ENCODE assay signal across 29 cellular contexts in the genomic region with DNA sequence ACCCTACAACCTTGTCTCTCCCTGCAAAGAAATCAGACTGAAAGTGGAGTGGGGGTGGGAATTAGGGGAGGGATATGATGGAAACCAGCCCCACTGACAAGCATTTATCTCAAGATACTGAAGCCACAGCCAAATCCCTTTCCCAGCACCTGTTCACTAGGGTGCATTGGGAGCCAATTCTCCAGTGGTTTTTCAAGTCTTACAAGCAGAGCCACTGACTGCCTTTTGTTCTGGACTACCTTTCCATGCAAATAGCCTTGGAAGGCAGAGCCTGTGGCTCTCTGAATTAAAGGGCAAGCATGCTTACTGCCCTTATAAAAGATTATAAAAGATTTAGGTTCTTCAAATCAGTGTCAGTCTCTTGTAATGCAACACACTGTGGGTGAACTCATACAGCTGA. TPM values are rescaled to one million over a fixed set of nuclear protein-coding genes. Genes with fewer than 3 reads are reported as not detected.
DNase-seq lines count a peak whose midpoint lies in the region; ATAC-seq, FAIRE-seq and TF ChIP-seq lines count a peak whose summit lies in the region.
"Had no signal": no experiment of that assay in that cellular context is flagged by ENCODE, and none has a peak within 500 bp of the region (broad histone marks: within the 10 kb centered on the region; RNA-seq: fewer than 3 reads in every experiment).

No MANE protein-coding gene starts in this region.

- peak; percentile 14 for FAIRE-seq in GM12892 (lab: Jason Lieb, UNC)
- FAIRE-seq: K562, TTC549 had no signal

- no peak overlapping the region for H3K27ac ChIP-seq in adrenal gland
- H3K27ac ChIP-seq: esophagus muscularis mucosa, gastrocnemius medialis, hepatocyte, left lung, Peyer's patch, SJSA1 had no signal

- ATAC-seq in GM18498 (IDR thresholded peaks at IDR 0.05; ENCODE audit: unreplicated experiment) = no peak
- ATAC-seq: effector memory CD8-positive, alpha-beta T cell; gastrocnemius medialis; K562; left lung; naive thymus-derived CD8-positive, alpha-beta T cell; stimulated activated effector memory CD8-positive, alpha-beta T cell treated with anti-CD3 and anti-CD28 coated beads, Interleukin-12 subunit alpha, Interleukin-12 subunit beta, amount 100 ng/mL, for 72 hours; T-cell had no signal

- no peak for TF ChIP-seq CTCF in adrenal gland (IDR thresholded peaks at IDR 0.05)

- no peaks in the 10 kb centered on the region for H3K27me3 ChIP-seq in adrenal gland
- H3K27me3 ChIP-seq: BE2C, esophagus muscularis mucosa, gastrocnemius medialis, left lung, Peyer's patch had no signal

- H3K4me3 ChIP-seq in adrenal gland = no peak overlapping the region
- H3K4me3 ChIP-seq: esophagus muscularis mucosa, gastrocnemius medialis, hepatocyte, K562, left lung, Peyer's patch, SJSA1 had no signal

- DNase-seq in NCI-H2196 (lab: John Stamatoyannopoulos, UW; ENCODE audit: unreplicated experiment) (peak; percentile 35), NCI-H2196 treated with DMSO at 0.1 percent for 48 hours (lab: John Stamatoyannopoulos, UW; ENCODE audit: unreplicated experiment) (no peak), GM12892 (ENCODE audit: insufficient read length) (no peak), NCI-H345 treated with DMSO at 0.1 percent for 48 hours (lab: John Stamatoyannopoulos, UW; ENCODE audit: unreplicated experiment) (peak; percentile 23), iPS-NIHi11 (ENCODE audit: low spot score) (peak; percentile 54), adrenal gland (no peak)
- no peak for DNase-seq in stimulated activated CD4-positive, alpha-beta T cell treated with anti-CD3 and anti-CD28 coated beads, Interleukin-1b, Interleukin-23, amount 100 ng/mL, for 48 hours
- DNase-seq: activated gamma-delta T cell treated with Interleukin-2 at 50 U/mL for 16 hours; BE2C; effector memory CD8-positive, alpha-beta T cell; gastrocnemius medialis; HFFc6; left lung; MM.1S; naive thymus-derived CD8-positive, alpha-beta T cell; NCI-H146; NCI-H2227 treated with DMSO at 0.1 percent for 48 hours; Peyer's patch; stimulated activated CD4-positive, alpha-beta T cell treated with anti-CD3 and anti-CD28 coated beads, Interleukin-2, amount 100 ng/mL, for 48 hours; T-cell had no signal

- no peaks in the 10 kb centered on the region for H3K4me1 ChIP-seq in adrenal gland (replicated peaks in 1 of 2)
- H3K4me1 ChIP-seq: left lung, Peyer's patch, SJSA1 had no signal

- H3K9me3 ChIP-seq in adrenal gland (replicated peaks in 1 of 3) = no peaks in the 10 kb centered on the region
- H3K9me3 ChIP-seq: BE2C, esophagus muscularis mucosa, gastrocnemius medialis, left lung, Peyer's patch, SJSA1 had no signal

- intact Hi-C loops in adrenal gland (cut with DNase I) = no loop called here

- no peaks in the 10 kb centered on the region for H3K36me3 ChIP-seq in adrenal gland (replicated peaks in 1 of 2)
- H3K36me3 ChIP-seq: BE2C, esophagus muscularis mucosa, gastrocnemius medialis, left lung, Peyer's patch, SJSA1 had no signal

- TF ChIP-seq POLR2A in GM12892 (IDR thresholded peaks at IDR 0.05; ENCODE audit: low read depth, low read length) (no peak), adrenal gland (IDR thresholded peaks at IDR 0.05) (no peak)

RNA-seq across cellular contexts. Expression of a gene that starts 8.8 kb away (rescaled TPM):
- not detected for polyA plus RNA-seq in GM12892 (2012; ENCODE audit: missing spikeins)
- total RNA-seq in adrenal gland = 10 to 100 TPM in 4 of 8 donors, 1 to 10 TPM in 4; 1.5 to 34.1 (median 10.9) TPM
- 1 to 10 TPM; 5.3 to 6.2 (median 6.1) TPM for polyA plus RNA-seq in adrenal gland
- total RNA-seq: HFFc6; K562; mesothelial cell of epicardium; naive thymus-derived CD8-positive, alpha-beta T cell; renal cortical epithelial cell; SJSA1; T-cell had no signal

Comparison
In these comparisons a context has a peak if more than half of its experiments do, and no peak if none do; other contexts are left out.
1. DNase-seq: peak in NCI-H2196 (single experiment), NCI-H345 treated with DMSO at 0.1 percent for 48 hours (single experiment) and iPS-NIHi11 (single experiment); none in NCI-H2196 treated with DMSO at 0.1 percent for 48 hours (single experiment), GM12892 (single experiment), stimulated activated CD4-positive, alpha-beta T cell treated with anti-CD3 and anti-CD28 coated beads, Interleukin-1b, Interleukin-23, amount 100 ng/mL, for 48 hours (single experiment) and adrenal gland (0 of 7).